ENCODE assay signal across 1 cellular context in the genomic region with DNA sequence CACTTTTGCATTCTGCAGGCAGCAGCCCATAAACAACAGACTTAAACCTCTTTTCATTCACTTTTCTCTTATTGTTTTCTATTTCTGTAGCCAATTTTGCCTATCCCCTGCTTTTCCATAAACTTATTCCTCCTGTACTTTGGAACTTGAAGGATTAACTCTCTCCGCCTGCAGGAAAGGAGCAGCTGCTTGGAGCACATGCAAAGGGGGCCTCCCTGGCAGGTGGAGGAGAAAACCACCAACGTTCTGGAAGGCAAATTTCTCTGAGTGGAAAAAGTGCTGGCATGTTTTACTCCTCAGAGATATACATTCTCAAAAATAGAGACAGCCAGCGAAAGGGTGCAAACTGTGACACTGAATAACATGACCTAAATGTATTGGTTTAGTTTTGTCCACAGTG.
TF ChIP-seq lines count a peak whose summit lies in the region.

No MANE protein-coding gene starts in this region.

TF ChIP-seq in GM23338, 12 proteins besides CTCF, POLR2A, EP300 and RAD21 (continued from another document):
- TF ChIP-seq, protein P1, sequence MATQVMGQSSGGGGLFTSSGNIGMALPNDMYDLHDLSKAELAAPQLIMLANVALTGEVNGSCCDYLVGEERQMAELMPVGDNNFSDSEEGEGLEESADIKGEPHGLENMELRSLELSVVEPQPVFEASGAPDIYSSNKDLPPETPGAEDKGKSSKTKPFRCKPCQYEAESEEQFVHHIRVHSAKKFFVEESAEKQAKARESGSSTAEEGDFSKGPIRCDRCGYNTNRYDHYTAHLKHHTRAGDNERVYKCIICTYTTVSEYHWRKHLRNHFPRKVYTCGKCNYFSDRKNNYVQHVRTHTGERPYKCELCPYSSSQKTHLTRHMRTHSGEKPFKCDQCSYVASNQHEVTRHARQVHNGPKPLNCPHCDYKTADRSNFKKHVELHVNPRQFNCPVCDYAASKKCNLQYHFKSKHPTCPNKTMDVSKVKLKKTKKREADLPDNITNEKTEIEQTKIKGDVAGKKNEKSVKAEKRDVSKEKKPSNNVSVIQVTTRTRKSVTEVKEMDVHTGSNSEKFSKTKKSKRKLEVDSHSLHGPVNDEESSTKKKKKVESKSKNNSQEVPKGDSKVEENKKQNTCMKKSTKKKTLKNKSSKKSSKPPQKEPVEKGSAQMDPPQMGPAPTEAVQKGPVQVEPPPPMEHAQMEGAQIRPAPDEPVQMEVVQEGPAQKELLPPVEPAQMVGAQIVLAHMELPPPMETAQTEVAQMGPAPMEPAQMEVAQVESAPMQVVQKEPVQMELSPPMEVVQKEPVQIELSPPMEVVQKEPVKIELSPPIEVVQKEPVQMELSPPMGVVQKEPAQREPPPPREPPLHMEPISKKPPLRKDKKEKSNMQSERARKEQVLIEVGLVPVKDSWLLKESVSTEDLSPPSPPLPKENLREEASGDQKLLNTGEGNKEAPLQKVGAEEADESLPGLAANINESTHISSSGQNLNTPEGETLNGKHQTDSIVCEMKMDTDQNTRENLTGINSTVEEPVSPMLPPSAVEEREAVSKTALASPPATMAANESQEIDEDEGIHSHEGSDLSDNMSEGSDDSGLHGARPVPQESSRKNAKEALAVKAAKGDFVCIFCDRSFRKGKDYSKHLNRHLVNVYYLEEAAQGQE (IDR thresholded peaks at IDR 0.05; ENCODE audit: unreplicated experiment) = no peak
- TF ChIP-seq POLR2AphosphoS5 (IDR thresholded peaks at IDR 0.05; ENCODE audit: low read depth) (no peak), EZH2 (IDR thresholded peaks at IDR 0.05; ENCODE audit: low read depth, unreplicated experiment) (no peak), ZNF331 (CRISPR knock-in tag; IDR thresholded peaks at IDR 0.05; ENCODE audit: low read depth) (no peak), JUNB (IDR thresholded peaks at IDR 0.05; ENCODE audit: unreplicated experiment) (no peak), CREB1 (CRISPR knock-in tag; IDR thresholded peaks at IDR 0.05; ENCODE audit: low read depth) (no peak), EZH2phosphoT487 (IDR thresholded peaks at IDR 0.05; ENCODE audit: unreplicated experiment) (no peak), STAT1 (IDR thresholded peaks at IDR 0.05; ENCODE audit: unreplicated experiment) (no peak)
- TF ChIP-seq, protein P2, sequence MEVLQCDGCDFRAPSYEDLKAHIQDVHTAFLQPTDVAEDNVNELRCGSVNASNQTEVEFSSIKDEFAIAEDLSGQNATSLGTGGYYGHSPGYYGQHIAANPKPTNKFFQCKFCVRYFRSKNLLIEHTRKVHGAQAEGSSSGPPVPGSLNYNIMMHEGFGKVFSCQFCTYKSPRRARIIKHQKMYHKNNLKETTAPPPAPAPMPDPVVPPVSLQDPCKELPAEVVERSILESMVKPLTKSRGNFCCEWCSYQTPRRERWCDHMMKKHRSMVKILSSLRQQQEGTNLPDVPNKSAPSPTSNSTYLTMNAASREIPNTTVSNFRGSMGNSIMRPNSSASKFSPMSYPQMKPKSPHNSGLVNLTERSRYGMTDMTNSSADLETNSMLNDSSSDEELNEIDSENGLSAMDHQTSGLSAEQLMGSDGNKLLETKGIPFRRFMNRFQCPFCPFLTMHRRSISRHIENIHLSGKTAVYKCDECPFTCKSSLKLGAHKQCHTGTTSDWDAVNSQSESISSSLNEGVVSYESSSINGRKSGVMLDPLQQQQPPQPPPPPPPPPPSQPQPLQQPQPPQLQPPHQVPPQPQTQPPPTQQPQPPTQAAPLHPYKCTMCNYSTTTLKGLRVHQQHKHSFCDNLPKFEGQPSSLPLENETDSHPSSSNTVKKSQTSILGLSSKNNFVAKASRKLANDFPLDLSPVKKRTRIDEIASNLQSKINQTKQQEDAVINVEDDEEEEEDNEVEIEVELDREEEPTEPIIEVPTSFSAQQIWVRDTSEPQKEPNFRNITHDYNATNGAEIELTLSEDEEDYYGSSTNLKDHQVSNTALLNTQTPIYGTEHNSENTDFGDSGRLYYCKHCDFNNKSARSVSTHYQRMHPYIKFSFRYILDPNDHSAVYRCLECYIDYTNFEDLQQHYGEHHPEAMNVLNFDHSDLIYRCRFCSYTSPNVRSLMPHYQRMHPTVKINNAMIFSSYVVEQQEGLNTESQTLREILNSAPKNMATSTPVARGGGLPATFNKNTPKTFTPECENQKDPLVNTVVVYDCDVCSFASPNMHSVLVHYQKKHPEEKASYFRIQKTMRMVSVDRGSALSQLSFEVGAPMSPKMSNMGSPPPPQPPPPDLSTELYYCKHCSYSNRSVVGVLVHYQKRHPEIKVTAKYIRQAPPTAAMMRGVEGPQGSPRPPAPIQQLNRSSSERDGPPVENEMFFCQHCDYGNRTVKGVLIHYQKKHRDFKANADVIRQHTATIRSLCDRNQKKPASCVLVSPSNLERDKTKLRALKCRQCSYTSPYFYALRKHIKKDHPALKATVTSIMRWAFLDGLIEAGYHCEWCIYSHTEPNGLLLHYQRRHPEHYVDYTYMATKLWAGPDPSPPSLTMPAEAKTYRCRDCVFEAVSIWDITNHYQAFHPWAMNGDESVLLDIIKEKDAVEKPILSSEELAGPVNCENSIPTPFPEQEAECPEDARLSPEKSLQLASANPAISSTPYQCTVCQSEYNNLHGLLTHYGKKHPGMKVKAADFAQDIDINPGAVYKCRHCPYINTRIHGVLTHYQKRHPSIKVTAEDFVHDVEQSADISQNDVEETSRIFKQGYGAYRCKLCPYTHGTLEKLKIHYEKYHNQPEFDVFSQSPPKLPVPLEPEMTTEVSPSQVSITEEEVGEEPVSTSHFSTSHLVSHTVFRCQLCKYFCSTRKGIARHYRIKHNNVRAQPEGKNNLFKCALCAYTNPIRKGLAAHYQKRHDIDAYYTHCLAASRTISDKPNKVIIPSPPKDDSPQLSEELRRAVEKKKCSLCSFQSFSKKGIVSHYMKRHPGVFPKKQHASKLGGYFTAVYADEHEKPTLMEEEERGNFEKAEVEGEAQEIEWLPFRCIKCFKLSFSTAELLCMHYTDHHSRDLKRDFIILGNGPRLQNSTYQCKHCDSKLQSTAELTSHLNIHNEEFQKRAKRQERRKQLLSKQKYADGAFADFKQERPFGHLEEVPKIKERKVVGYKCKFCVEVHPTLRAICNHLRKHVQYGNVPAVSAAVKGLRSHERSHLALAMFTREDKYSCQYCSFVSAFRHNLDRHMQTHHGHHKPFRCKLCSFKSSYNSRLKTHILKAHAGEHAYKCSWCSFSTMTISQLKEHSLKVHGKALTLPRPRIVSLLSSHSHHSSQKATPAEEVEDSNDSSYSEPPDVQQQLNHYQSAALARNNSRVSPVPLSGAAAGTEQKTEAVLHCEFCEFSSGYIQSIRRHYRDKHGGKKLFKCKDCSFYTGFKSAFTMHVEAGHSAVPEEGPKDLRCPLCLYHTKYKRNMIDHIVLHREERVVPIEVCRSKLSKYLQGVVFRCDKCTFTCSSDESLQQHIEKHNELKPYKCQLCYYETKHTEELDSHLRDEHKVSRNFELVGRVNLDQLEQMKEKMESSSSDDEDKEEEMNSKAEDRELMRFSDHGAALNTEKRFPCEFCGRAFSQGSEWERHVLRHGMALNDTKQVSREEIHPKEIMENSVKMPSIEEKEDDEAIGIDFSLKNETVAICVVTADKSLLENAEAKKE (CRISPR knock-in tag; IDR thresholded peaks at IDR 0.05) = no peak
- TF ChIP-seq, protein P3, sequence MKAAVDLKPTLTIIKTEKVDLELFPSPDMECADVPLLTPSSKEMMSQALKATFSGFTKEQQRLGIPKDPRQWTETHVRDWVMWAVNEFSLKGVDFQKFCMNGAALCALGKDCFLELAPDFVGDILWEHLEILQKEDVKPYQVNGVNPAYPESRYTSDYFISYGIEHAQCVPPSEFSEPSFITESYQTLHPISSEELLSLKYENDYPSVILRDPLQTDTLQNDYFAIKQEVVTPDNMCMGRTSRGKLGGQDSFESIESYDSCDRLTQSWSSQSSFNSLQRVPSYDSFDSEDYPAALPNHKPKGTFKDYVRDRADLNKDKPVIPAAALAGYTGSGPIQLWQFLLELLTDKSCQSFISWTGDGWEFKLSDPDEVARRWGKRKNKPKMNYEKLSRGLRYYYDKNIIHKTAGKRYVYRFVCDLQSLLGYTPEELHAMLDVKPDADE (IDR thresholded peaks at IDR 0.05) = no peak
